ENCODE assay signal across 27 cellular contexts in genomic region chr14:24103451-24103850, GRCh38. TPM values are rescaled to one million over a fixed set of nuclear protein-coding genes. Genes with fewer than 3 reads are reported as not detected.
"Had no signal": no experiment of that assay in that cellular context is flagged by ENCODE, and none has a peak within 500 bp of the region (broad histone marks: within the 10 kb centered on the region; RNA-seq: fewer than 3 reads in every experiment).

No MANE protein-coding gene starts in this region.

- FAIRE-seq: frontal cortex, kidney had no signal

- H3K9me3 Mint-ChIP-seq: activated naive CD8-positive, alpha-beta T cell treated with anti-CD3 and anti-CD28 coated beads, Interleukin-2, amount 10 ng/mL, durations not matched to agents 7 days and 5 days; activated T-helper 17 cell treated with anti-CD3 and anti-CD28 coated beads, Interleukin-2, amount 50 U/mL, for 72 hours; central memory CD8-positive, alpha-beta T cell; natural killer cell treated with Interleukin-12 subunit alpha and Interleukin-12 subunit beta and Interleukin-15 and Interleukin-18, amount 100 ng/mL, for 72 hours had no signal

- H3K9me3 ChIP-seq: colonic mucosa, thyroid gland had no signal

- H3K36me3 ChIP-seq: brain microvascular endothelial cell, WERI-Rb-1 had no signal

- H3K27ac Mint-ChIP-seq: activated naive CD8-positive, alpha-beta T cell treated with anti-CD3 and anti-CD28 coated beads, Interleukin-2, amount 10 ng/mL, durations not matched to agents 7 days and 5 days; activated T-helper 17 cell treated with anti-CD3 and anti-CD28 coated beads, Interleukin-2, amount 50 U/mL, for 72 hours; endodermal cell; mesothelial cell of epicardium; natural killer cell treated with Interleukin-12 subunit alpha and Interleukin-12 subunit beta and Interleukin-15 and Interleukin-18, amount 100 ng/mL, for 72 hours had no signal

- H3K4me3 ChIP-seq: colonic mucosa, lung, smooth muscle cell, thyroid gland had no signal

- H3K4me1 Mint-ChIP-seq: activated T-helper 17 cell treated with anti-CD3 and anti-CD28 coated beads, Interleukin-2, amount 50 U/mL, for 72 hours; endodermal cell; mesothelial cell of epicardium had no signal

- H3K27me3 ChIP-seq: brain microvascular endothelial cell, colonic mucosa, thyroid gland had no signal

- H3K4me3 Mint-ChIP-seq: activated naive CD8-positive, alpha-beta T cell treated with anti-CD3 and anti-CD28 coated beads, Interleukin-2, amount 10 ng/mL, durations not matched to agents 7 days and 5 days; activated T-helper 17 cell treated with anti-CD3 and anti-CD28 coated beads, Interleukin-2, amount 50 U/mL, for 72 hours; central memory CD8-positive, alpha-beta T cell; endodermal cell; mesothelial cell of epicardium; natural killer cell treated with Interleukin-12 subunit alpha and Interleukin-12 subunit beta and Interleukin-15 and Interleukin-18, amount 100 ng/mL, for 72 hours had no signal

- H3K4me1 ChIP-seq: colonic mucosa had no signal

- DNase-seq: activated CD4-positive, alpha-beta T cell treated with anti-CD3 and anti-CD28 coated beads for 1 hour; activated CD4-positive, alpha-beta T cell treated with anti-CD3 and anti-CD28 coated beads, Interleukin-2, amount 50 U/mL, for 48 hours; activated naive CD4-positive, alpha-beta T cell; activated naive CD8-positive, alpha-beta T cell treated with anti-CD3 and anti-CD28 coated beads, Interleukin-2, amount 10 ng/mL, durations not matched to agents 7 days and 5 days; activated T-cell treated with anti-CD3 and anti-CD28 coated beads, Interleukin-2, amount 50 U/mL, for 1 hour; anterior cingulate cortex; brain microvascular endothelial cell; colonic mucosa; endodermal cell; erythroblast; head of caudate nucleus; kidney; stimulated activated CD4-positive, alpha-beta T cell treated with anti-CD3 and anti-CD28 coated beads, Interleukin-4, amount 100 ng/mL, for 24 hours; stimulated activated naive CD4-positive, alpha-beta T cell; T-helper 2 cell; thyroid gland; WERI-Rb-1 had no signal

- H3K4me2 ChIP-seq: smooth muscle cell had no signal

- H3K27ac ChIP-seq: brain microvascular endothelial cell, colonic mucosa, parathyroid adenoma, thyroid gland, WERI-Rb-1 had no signal

- H3K9ac ChIP-seq: parathyroid adenoma had no signal

- H3K27me3 Mint-ChIP-seq: activated naive CD8-positive, alpha-beta T cell treated with anti-CD3 and anti-CD28 coated beads, Interleukin-2, amount 10 ng/mL, durations not matched to agents 7 days and 5 days; activated T-helper 17 cell treated with anti-CD3 and anti-CD28 coated beads, Interleukin-2, amount 50 U/mL, for 72 hours; central memory CD8-positive, alpha-beta T cell; natural killer cell treated with Interleukin-12 subunit alpha and Interleukin-12 subunit beta and Interleukin-15 and Interleukin-18, amount 100 ng/mL, for 72 hours had no signal

- ATAC-seq: activated T-helper 17 cell treated with anti-CD3 and anti-CD28 coated beads, Interleukin-2, amount 50 U/mL, for 72 hours; natural killer cell treated with Interleukin-12 subunit alpha and Interleukin-12 subunit beta and Interleukin-15 and Interleukin-18, amount 100 ng/mL, for 72 hours; sciatic nerve had no signal

- H2AFZ ChIP-seq: parathyroid adenoma had no signal

RNA-seq across cellular contexts. Expression of gene FITM1, which starts 27.0 kb away (rescaled TPM):
- total RNA-seq: smooth muscle cell had no signal

RNA-seq across cellular contexts. Expression of gene CPNE6, which starts 32.1 kb away (rescaled TPM):
- total RNA-seq: activated T-helper 17 cell treated with anti-CD3 and anti-CD28 coated beads, Interleukin-2, amount 50 U/mL, for 72 hours; endodermal cell; lung; mesothelial cell of epicardium; natural killer cell treated with Interleukin-12 subunit alpha and Interleukin-12 subunit beta and Interleukin-15 and Interleukin-18, amount 100 ng/mL, for 72 hours; sciatic nerve; smooth muscle cell; subcutaneous adipose tissue had no signal
- polyA plus RNA-seq: lung, smooth muscle cell had no signal
